ENCODE assay signal across 13 cellular contexts in the genomic region with DNA sequence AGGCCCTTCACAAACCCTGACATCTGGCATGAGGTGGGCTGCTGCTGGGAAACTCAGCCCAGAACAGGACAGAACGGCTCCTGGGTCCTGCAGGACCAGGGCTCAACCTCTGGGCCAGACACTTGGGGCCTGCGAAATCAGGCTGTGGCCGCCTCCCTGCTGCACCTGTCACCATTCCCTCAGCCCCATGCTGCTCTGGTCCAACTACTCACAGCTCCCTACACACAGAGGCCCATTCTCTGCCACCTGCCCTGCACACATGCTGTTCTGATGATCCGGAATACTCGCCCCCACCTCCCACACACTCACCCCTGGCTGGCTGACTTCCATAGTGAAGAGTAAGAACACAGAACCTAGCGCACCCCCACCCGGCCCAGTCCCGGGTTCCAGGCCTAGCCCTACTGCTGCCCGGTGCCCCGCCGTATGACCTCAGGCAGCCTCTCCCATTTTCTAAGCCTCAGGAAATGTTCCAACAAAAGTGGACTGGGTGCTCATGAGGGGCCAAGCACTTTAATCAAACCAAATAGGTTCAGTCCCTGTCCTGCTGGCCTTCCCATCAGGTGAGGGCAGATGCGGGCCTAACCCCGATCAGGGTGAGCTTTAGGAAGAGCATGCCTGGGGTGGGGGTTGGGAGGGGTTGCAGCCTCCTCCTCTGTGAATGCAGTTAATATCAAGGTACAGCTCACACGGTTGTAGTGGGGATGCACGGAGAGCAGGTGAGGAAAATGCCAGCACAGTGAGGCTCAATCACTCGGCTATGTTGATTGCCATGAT. TPM values are rescaled to one million over a fixed set of nuclear protein-coding genes. Genes with fewer than 3 reads are reported as not detected.
DNase-seq lines count a peak whose midpoint lies in the region; ATAC-seq, FAIRE-seq and TF ChIP-seq lines count a peak whose summit lies in the region.
"Had no signal": no experiment of that assay in that cellular context is flagged by ENCODE, and none has a peak within 500 bp of the region (broad histone marks: within the 10 kb centered on the region; RNA-seq: fewer than 3 reads in every experiment).

No MANE protein-coding gene starts in this region.

- no peak for FAIRE-seq in kidney (lab: Jason Lieb, UNC)

- peaks cover 48% of the 10 kb centered on the region for H3K36me3 Mint-ChIP-seq in CD4-positive, alpha-beta T cell (ENCODE audit: low read depth)
- peaks cover 33% of the 10 kb centered on the region for H3K36me3 Mint-ChIP-seq in endodermal cell (ENCODE audit: low read depth)

- H3K4me3 ChIP-seq in Panc1 (ENCODE audit: low read depth in 2 of 2, low read length in 2 of 2): peak overlapping the region; percentile 92 to 95
- no peak overlapping the region for H3K4me3 ChIP-seq in endodermal cell (ENCODE audit: low read length)
- H3K4me3 ChIP-seq in psoas muscle: peak overlapping the region; percentile 30
- H3K4me3 ChIP-seq in kidney (ENCODE audit: low read length in 2 of 2): no peak overlapping the region
- H3K4me3 ChIP-seq: cardiac muscle cell, gastroesophageal sphincter, GM23248 had no signal

- H3K4me3 Mint-ChIP-seq in CD4-positive, alpha-beta T cell: peak overlapping the region; percentile 51
- H3K4me3 Mint-ChIP-seq in endodermal cell: no peak overlapping the region

- TF ChIP-seq CTCF in CD4-positive, alpha-beta T cell (IDR thresholded peaks at IDR 0.05): no peak
- TF ChIP-seq CTCF in Panc1 (IDR thresholded peaks at IDR 0.05): no peak
- TF ChIP-seq CTCF in endodermal cell (conservative IDR thresholded peaks at IDR 0.05): no peak
- TF ChIP-seq CTCF in psoas muscle (IDR thresholded peaks at IDR 0.05): no peak
- no peak for TF ChIP-seq CTCF in kidney (IDR thresholded peaks at IDR 0.05; ENCODE audit: borderline replicate concordance, extremely low read depth, insufficient read depth)

- no peaks in the 10 kb centered on the region for H3K9me3 Mint-ChIP-seq in CD4-positive, alpha-beta T cell
- no peaks in the 10 kb centered on the region for H3K9me3 Mint-ChIP-seq in endodermal cell

- H3K36me3 ChIP-seq in Panc1 (ENCODE audit: control insufficient read depth, insufficient read depth, low read length) (peaks cover 13% of the 10 kb centered on the region), endodermal cell (ENCODE audit: control insufficient read depth, insufficient read depth, low read length) (peaks cover 38% of the 10 kb centered on the region), psoas muscle (ENCODE audit: insufficient read depth in 1 of 2, low read depth in 1 of 2) (peaks cover 0 to 14% of the 10 kb centered on the region in 2 donors), kidney (ENCODE audit: control insufficient read depth in 1 of 2, insufficient read depth in 2 of 2, low read length in 2 of 2) (no peaks in the 10 kb centered on the region)
- H3K36me3 ChIP-seq: cardiac muscle cell had no signal

- H3K4me1 Mint-ChIP-seq in CD4-positive, alpha-beta T cell (ENCODE audit: low read depth): peaks cover 81% of the 10 kb centered on the region
- H3K4me1 Mint-ChIP-seq in endodermal cell: peaks cover 41% of the 10 kb centered on the region

- 89 to 91% methylated on average over 11 to 16 of the region's 16 CpGs for WGBS in endodermal cell (ENCODE audit: insufficient coverage in 1 of 2, insufficient read length in 1 of 2), 2 experiments
- WGBS in psoas muscle, 3 donors: 41 to 59% (median 49%) methylated on average over 15 to 16 of the region's 16 CpGs

- H3K4me1 ChIP-seq in Panc1 (ENCODE audit: control insufficient read depth, insufficient read depth, low read length): peaks cover 66% of the 10 kb centered on the region
- no peaks in the 10 kb centered on the region for H3K4me1 ChIP-seq in endodermal cell (ENCODE audit: control insufficient read depth, insufficient read depth, low read length)
- peaks cover 73% of the 10 kb centered on the region for H3K4me1 ChIP-seq in psoas muscle
- peaks cover 12 to 34% of the 10 kb centered on the region in 2 donors for H3K4me1 ChIP-seq in kidney (ENCODE audit: control insufficient read depth in 1 of 2, insufficient read depth in 1 of 2, low read depth in 1 of 2, low read length in 2 of 2)

- no peak for DNase-seq in CD4-positive, alpha-beta T cell
- no peak for DNase-seq in Panc1 (ENCODE audit: low read depth, low spot score)
- no peak for DNase-seq in endodermal cell
- peak; percentile 63 to 74 for DNase-seq in psoas muscle
- no peak for DNase-seq in germinal center (ENCODE audit: low spot score)
- DNase-seq in cortex of kidney (lab: John Stamatoyannopoulos, UW): no peak
- DNase-seq in effector CD8-positive, alpha-beta T cell (lab: John Stamatoyannopoulos, UW): no peak
- DNase-seq in kidney: no peak
- DNase-seq: GM23248, mesendoderm, NCI-H510A treated with DMSO at 0.1 percent for 48 hours had no signal

- H3K9me3 ChIP-seq in CD4-positive, alpha-beta T cell (ENCODE audit: control insufficient read depth, low read length): no peaks in the 10 kb centered on the region
- no peaks in the 10 kb centered on the region for H3K9me3 ChIP-seq in Panc1 (ENCODE audit: control insufficient read depth, insufficient read depth, low read depth, low read length)
- H3K9me3 ChIP-seq in endodermal cell (ENCODE audit: control insufficient read depth, low read length): no peaks in the 10 kb centered on the region
- no peaks in the 10 kb centered on the region for H3K9me3 ChIP-seq in psoas muscle
- no peaks in the 10 kb centered on the region for H3K9me3 ChIP-seq in kidney (ENCODE audit: control insufficient read depth in 1 of 2, low read length in 2 of 2)
- H3K9me3 ChIP-seq: gastroesophageal sphincter had no signal

- in situ Hi-C loops in Panc1 (cut with HindIII; ENCODE audit: low pct_unique_long_range_greater_than_20kb, low sequenced_read_pairs): no loop called here

- CTCF ChIA-PET in CD4-positive, alpha-beta T cell (lab: Charles Lee): interaction anchor here (3.0 kb wide), 1 partner anchor 29 kb away, joined by 12 read pairs; no protein-coding TSS in a partner anchor
- CTCF ChIA-PET in Panc1 (lab: Charles Lee): no interaction called here

- no peaks in the 10 kb centered on the region for H3K27me3 Mint-ChIP-seq in CD4-positive, alpha-beta T cell
- peaks cover 3% of the 10 kb centered on the region for H3K27me3 Mint-ChIP-seq in endodermal cell (ENCODE audit: insufficient read depth)

- H3K9ac ChIP-seq in endodermal cell (ENCODE audit: extremely low read depth, low read length, poor library complexity, severe bottlenecking) (no peak overlapping the region), kidney (ENCODE audit: low read length in 2 of 2) (no peak overlapping the region)
- H3K9ac ChIP-seq: GM23248 had no signal

- POLR2A ChIA-PET in CD4-positive, alpha-beta T cell (lab: Charles Lee): interaction anchor here (0.7 to 4.0 kb wide), 4 partner anchors 20 to 35 kb away, joined by 3 to 47 read pairs (median 4); partner anchors contain the start of gene UBE2V1
- POLR2A ChIA-PET in Panc1 (lab: Charles Lee): interaction anchor here (0.6 kb wide), 1 partner anchor 26 kb away, joined by 3 read pairs; no protein-coding TSS in a partner anchor

- intact Hi-C loops in CD4-positive, alpha-beta T cell (cut with DNase I, micrococcal nuclease): no loop called here
- intact Hi-C loops in Panc1 (cut with micrococcal nuclease; ENCODE audit: unreplicated experiment): no loop called here
- intact Hi-C loops in psoas muscle (cut with DNase I): loop anchor here in 1 of 2 donors (1.0 to 5.0 kb wide), 2 partner anchors 15 to 32 kb away; no protein-coding TSS in a partner anchor
- intact Hi-C loops in kidney (cut with DNase I): no loop called here

- H3K27me3 ChIP-seq in CD4-positive, alpha-beta T cell (ENCODE audit: control insufficient read depth, insufficient read depth, low read length): no peaks in the 10 kb centered on the region
- H3K27me3 ChIP-seq in Panc1 (ENCODE audit: control insufficient read depth, insufficient read depth, low read length) (no peaks in the 10 kb centered on the region), endodermal cell (ENCODE audit: control insufficient read depth, insufficient read depth, low read length, poor library complexity, severe bottlenecking) (no peaks in the 10 kb centered on the region), psoas muscle (ENCODE audit: insufficient read depth in 3 of 3, low read length in 2 of 3) (no peaks in the 10 kb centered on the region)
- H3K27me3 ChIP-seq: cardiac muscle cell, gastroesophageal sphincter had no signal

- H3K27ac ChIP-seq in CD4-positive, alpha-beta T cell (ENCODE audit: low read depth, low read length): peak overlapping the region; percentile 29
- H3K27ac ChIP-seq in Panc1 (ENCODE audit: low read length) (peak overlapping the region; percentile 97), endodermal cell (ENCODE audit: low read depth, low read length) (no peak overlapping the region), psoas muscle (peak overlapping the region; percentile 96), kidney (ENCODE audit: low read depth in 2 of 2, low read length in 2 of 2) (no peak overlapping the region)
- H3K27ac ChIP-seq: cardiac muscle cell, GM23248 had no signal

- ATAC-seq in CD4-positive, alpha-beta T cell (ENCODE audit: poor library complexity): no peak
- ATAC-seq in Panc1 (no peak), psoas muscle (peak; percentile 56 to 72 (median 68))
- ATAC-seq: gastroesophageal sphincter had no signal

- H3K27ac Mint-ChIP-seq in CD4-positive, alpha-beta T cell: peak overlapping the region; percentile 99
- H3K27ac Mint-ChIP-seq in endodermal cell: peak overlapping the region; percentile 56

- TSS peak; percentile 47 for BruUV-seq in Panc1 (replicated peaks; lab: Mats Ljungman, UMichigan)

RNA-seq across cellular contexts. Expression of gene PEDS1, which starts 3.9 kb away (rescaled TPM):
- 10 to 100 TPM; 21.3 to 21.9 TPM for total RNA-seq in CD4-positive, alpha-beta T cell
- total RNA-seq in Panc1 (2021; ENCODE audit: unreplicated experiment) (88.9 TPM), endodermal cell (10 to 100 TPM; 28.0 to 30.9 TPM), psoas muscle (10 to 100 TPM; 17.5 to 59.2 (median 35.0) TPM), kidney (16.3 TPM)
- polyA plus RNA-seq in Panc1 (2012; ENCODE audit: insufficient read length): 209 TPM
- polyA plus RNA-seq in endodermal cell (2013, experiment 1 of 2): 27.7 TPM
- 22.7 TPM for polyA plus RNA-seq in endodermal cell (2013, experiment 2 of 2)
- polyA plus RNA-seq in psoas muscle (10 to 100 TPM; 23.8 to 55.1 (median 49.2) TPM), kidney (ENCODE audit: insufficient read depth, low read depth, low replicate concordance) (18.3 TPM)

RNA-seq across cellular contexts. Expression of gene UBE2V1, which starts 36.7 kb away (rescaled TPM):
- 100 to 1,000 TPM; 115 to 140 TPM for total RNA-seq in CD4-positive, alpha-beta T cell
- total RNA-seq in Panc1 (2021; ENCODE audit: unreplicated experiment) (115 TPM), endodermal cell (100 to 1,000 TPM; 165 to 168 TPM), psoas muscle (10 to 100 TPM; 45.2 to 78.1 (median 57.5) TPM), kidney (99.1 TPM)
- 54.8 TPM for polyA plus RNA-seq in Panc1 (2012; ENCODE audit: insufficient read length)
- polyA plus RNA-seq in endodermal cell (2013, experiment 1 of 2): 148 TPM
- 147 TPM for polyA plus RNA-seq in endodermal cell (2013, experiment 2 of 2)
- polyA plus RNA-seq in psoas muscle (100 to 1,000 TPM in 2 of 3 donors, 10 to 100 TPM in 1; 57.1 to 165 (median 103) TPM), kidney (ENCODE audit: insufficient read depth, low read depth, low replicate concordance) (105 TPM)

RNA-seq across cellular contexts. Expression of gene CEBPB, which starts 41.0 kb away (rescaled TPM):
- total RNA-seq in CD4-positive, alpha-beta T cell: 10 to 100 TPM; 40.7 to 43.9 TPM
- total RNA-seq in Panc1 (2021; ENCODE audit: unreplicated experiment) (52.1 TPM), endodermal cell (10 to 100 TPM; 14.9 to 15.1 TPM), psoas muscle (100 to 1,000 TPM; 144 to 445 (median 283) TPM), kidney (81.4 TPM)
- 80.9 TPM for polyA plus RNA-seq in Panc1 (2012; ENCODE audit: insufficient read length)
- polyA plus RNA-seq in endodermal cell (2013, experiment 1 of 2): 11.9 TPM
- polyA plus RNA-seq in endodermal cell (2013, experiment 2 of 2): 8.9 TPM
- polyA plus RNA-seq in psoas muscle (100 to 1,000 TPM in 1 of 3 donors, 10 to 100 TPM in 2; 38.7 to 125 (median 83.2) TPM), kidney (ENCODE audit: insufficient read depth, low read depth, low replicate concordance) (33.6 TPM)

Comparison
In these comparisons a context has a peak if more than half of its experiments do, and no peak if none do; other contexts are left out.
1. ATAC-seq: peak in psoas muscle (4 of 4); none in CD4-positive, alpha-beta T cell (single experiment) and Panc1 (single experiment).
2. DNase-seq: peak in psoas muscle (2 of 2); none in CD4-positive, alpha-beta T cell (0 of 10), Panc1 (single experiment), endodermal cell (single experiment), germinal center (single experiment), cortex of kidney (single experiment), effector CD8-positive, alpha-beta T cell (single experiment) and kidney (single experiment).
3. H3K27ac ChIP-seq: peak in CD4-positive, alpha-beta T cell (single experiment), Panc1 (single experiment) and psoas muscle (single experiment); none in endodermal cell (single experiment) and kidney (0 of 2).
4. H3K4me3 ChIP-seq: peak in Panc1 (2 of 2) and psoas muscle (single experiment); none in endodermal cell (single experiment) and kidney (0 of 2).